8 cellular contexts compared by ENCODE assay signal in genomic region chr3:133927543-133928066, GRCh38. TPM values are rescaled to one million over a fixed set of nuclear protein-coding genes. Genes with fewer than 3 reads are reported as not detected.
DNase-seq lines count a peak whose midpoint lies in the region; ATAC-seq and TF ChIP-seq lines count a peak whose summit lies in the region.

No MANE protein-coding gene starts in this region.

- no peak overlapping the region for H2BK12ac ChIP-seq in neuronal stem cell (ENCODE audit: low read length)

- no peak overlapping the region for H2AK5ac ChIP-seq in neuronal stem cell (ENCODE audit: low read depth, low read length)

- peak overlapping the region; percentile 65 to 71 for H3K4me3 Mint-ChIP-seq in activated T-cell treated with anti-CD3 and anti-CD28 coated beads, Interleukin-2, amount 50 U/mL, for 72 hours

- H4K91ac ChIP-seq in neuronal stem cell (ENCODE audit: low read depth, low read length, poor library complexity), result no peak overlapping the region

- H3K9ac ChIP-seq in neuronal stem cell (ENCODE audit: low read depth, low read length, poor library complexity) (peak overlapping the region; percentile 24), subcutaneous abdominal adipose tissue (ENCODE audit: low read length in 5 of 5) (peak overlapping the region in 4 of 5 donors; percentile 52 to 84 (median 70))

- H3K27ac Mint-ChIP-seq in activated T-cell treated with anti-CD3 and anti-CD28 coated beads, Interleukin-2, amount 50 U/mL, for 72 hours, result no peak overlapping the region

- DNase-seq in NOMO-1 treated with DMSO at 0.1 percent for 48 hours (lab: John Stamatoyannopoulos, UW; ENCODE audit: unreplicated experiment) (peak; percentile 21), fibroblast of the aortic adventitia (ENCODE audit: low read depth) (no peak), neuronal stem cell (ENCODE audit: low spot score) (peak; percentile 62), SHP77 treated with DMSO at 0.1 percent for 48 hours (lab: John Stamatoyannopoulos, UW) (no peak)
- DNase-seq in activated T-cell treated with anti-CD3 and anti-CD28 coated beads, Interleukin-2, amount 50 U/mL, for 72 hours, result peak; percentile 83 to 85

- no peaks in the 10 kb centered on the region for H3K36me3 Mint-ChIP-seq in activated T-cell treated with anti-CD3 and anti-CD28 coated beads, Interleukin-2, amount 50 U/mL, for 72 hours (ENCODE audit: insufficient read depth in 2 of 2)

- H2BK15ac ChIP-seq in neuronal stem cell (ENCODE audit: low read length), result peak overlapping the region; percentile 34

- WGBS in neuronal stem cell (ENCODE audit: extremely low coverage in 2 of 2, insufficient read length in 2 of 2, insufficient replicate concordance in 1 of 2), 2 donors, result no CpG with 5 or more reads among the region's 50 CpGs

- H2BK5ac ChIP-seq in neuronal stem cell (ENCODE audit: low read length), result no peak overlapping the region

- TF ChIP-seq CTCF in fibroblast of the aortic adventitia (IDR thresholded peaks at IDR 0.05; ENCODE audit: insufficient read depth, low read length), result peak; percentile 51

- H3K4me1 Mint-ChIP-seq in activated T-cell treated with anti-CD3 and anti-CD28 coated beads, Interleukin-2, amount 50 U/mL, for 72 hours (ENCODE audit: low read depth), result peaks cover 7% of the 10 kb centered on the region

- H3K4me3 ChIP-seq in fibroblast of the aortic adventitia (ENCODE audit: low read depth, low read length), result peak overlapping the region; percentile 44
- peak overlapping the region; percentile 34 to 77 for H3K4me3 ChIP-seq in neuronal stem cell (ENCODE audit: low read length in 2 of 2)
- peak overlapping the region; percentile 64 to 72 (median 69) for H3K4me3 ChIP-seq in subcutaneous abdominal adipose tissue (ENCODE audit: low read depth in 1 of 5, low read length in 5 of 5)

- H3K36me3 ChIP-seq in neuronal stem cell (replicated peaks in 1 of 2; ENCODE audit: control insufficient read depth in 2 of 2, insufficient read depth in 2 of 2, low read length in 2 of 2) (no peaks in the 10 kb centered on the region), subcutaneous abdominal adipose tissue (ENCODE audit: control insufficient read depth in 5 of 5, insufficient read depth in 5 of 5, low read length in 5 of 5) (no peaks in the 10 kb centered on the region)

- H3K4me1 ChIP-seq in neuronal stem cell (ENCODE audit: control insufficient read depth in 2 of 2, insufficient read depth in 1 of 2, low read depth in 1 of 2, low read length in 2 of 2) (peaks cover 0 to 3% of the 10 kb centered on the region in 2 donors), subcutaneous abdominal adipose tissue (ENCODE audit: control insufficient read depth in 5 of 5, insufficient read depth in 5 of 5, low read length in 5 of 5) (peaks cover 2 to 13% (median 12%) of the 10 kb centered on the region in 5 donors)

- peak overlapping the region; percentile 87 for H3K18ac ChIP-seq in neuronal stem cell (ENCODE audit: low read length)

- H3K4me2 ChIP-seq in neuronal stem cell (ENCODE audit: insufficient read depth, low read length, poor library complexity, severe bottlenecking), result peak overlapping the region; percentile 91

- peak overlapping the region; percentile 92 for H2AFZ ChIP-seq in neuronal stem cell (ENCODE audit: low read length)

- peak overlapping the region; percentile 51 for H2BK120ac ChIP-seq in neuronal stem cell (ENCODE audit: low read depth, low read length)

- no peak overlapping the region for H3K14ac ChIP-seq in neuronal stem cell (ENCODE audit: low read length)

- no peak overlapping the region for H3K23ac ChIP-seq in neuronal stem cell (ENCODE audit: low read depth, low read length, poor library complexity)

- H3K9me3 ChIP-seq in neuronal stem cell (replicated peaks in 1 of 2; ENCODE audit: control insufficient read depth in 2 of 2, insufficient read depth in 1 of 2, low read depth in 1 of 2, low read length in 2 of 2) (no peaks in the 10 kb centered on the region), subcutaneous abdominal adipose tissue (ENCODE audit: control insufficient read depth in 5 of 5, low read length in 5 of 5) (no peaks in the 10 kb centered on the region)

- H4K8ac ChIP-seq in neuronal stem cell (ENCODE audit: low read depth, low read length), result no peak overlapping the region

- no peak overlapping the region for H3K4ac ChIP-seq in neuronal stem cell (ENCODE audit: low read length)

- H3K27me3 Mint-ChIP-seq in activated T-cell treated with anti-CD3 and anti-CD28 coated beads, Interleukin-2, amount 50 U/mL, for 72 hours (ENCODE audit: low read depth), result peaks cover 8% of the 10 kb centered on the region

- ATAC-seq in GM18498 (IDR thresholded peaks at IDR 0.05; ENCODE audit: unreplicated experiment), result peak; percentile 77
- ATAC-seq in HG02610 (IDR thresholded peaks at IDR 0.05; ENCODE audit: unreplicated experiment), result peak; percentile 67
- ATAC-seq in activated T-cell treated with anti-CD3 and anti-CD28 coated beads, Interleukin-2, amount 50 U/mL, for 72 hours (replicated peaks in 1 of 2), result peak; percentile 87 to 90

- peaks cover 0 to 45% (median 16%) of the 10 kb centered on the region in 3 experiments for H3K27me3 ChIP-seq in neuronal stem cell (ENCODE audit: control insufficient read depth in 3 of 3, insufficient read depth in 3 of 3, low read depth in 1 of 3, low read length in 3 of 3)
- H3K27me3 ChIP-seq in subcutaneous abdominal adipose tissue (ENCODE audit: control insufficient read depth in 5 of 5, insufficient read depth in 4 of 5, low read length in 5 of 5), result no peaks in the 10 kb centered on the region

- no peaks in the 10 kb centered on the region for H3K79me1 ChIP-seq in neuronal stem cell (ENCODE audit: low read depth, low read length)

- no peak overlapping the region for H3K27ac ChIP-seq in neuronal stem cell (replicated peaks; ENCODE audit: low read length)
- H3K27ac ChIP-seq in subcutaneous abdominal adipose tissue (ENCODE audit: low read depth, low read length), result no peak overlapping the region

- no peaks in the 10 kb centered on the region for H3K9me3 Mint-ChIP-seq in activated T-cell treated with anti-CD3 and anti-CD28 coated beads, Interleukin-2, amount 50 U/mL, for 72 hours

RNA-seq across cellular contexts. Expression of gene RAB6B, which starts 31.9 kb away (rescaled TPM):
- 1 to 10 TPM; 2.6 to 7.2 TPM for total RNA-seq in activated T-cell treated with anti-CD3 and anti-CD28 coated beads, Interleukin-2, amount 50 U/mL, for 72 hours
- 0.36 and 0.49 TPM in 2 replicates for total RNA-seq in fibroblast of the aortic adventitia (ENCODE audit: low replicate concordance)
- polyA plus RNA-seq in neuronal stem cell (2013, experiment 1 of 2), result 18.7 TPM
- 19.0 TPM for polyA plus RNA-seq in neuronal stem cell (2013, experiment 2 of 2)

Comparison
In these comparisons a context has a peak if more than half of its experiments do, and no peak if none do; other contexts are left out.
1. DNase-seq: peak in NOMO-1 treated with DMSO at 0.1 percent for 48 hours (single experiment), activated T-cell treated with anti-CD3 and anti-CD28 coated beads, Interleukin-2, amount 50 U/mL, for 72 hours (2 of 2) and neuronal stem cell (single experiment); none in fibroblast of the aortic adventitia (single experiment) and SHP77 treated with DMSO at 0.1 percent for 48 hours (single experiment).
2. Peak in every context shown above with its lines, with median percentiles within 50 percentile points of each other: ATAC-seq and H3K4me3 ChIP-seq.